ENCODE assay signal across 13 cellular contexts in genomic region chr5:62342476-62342837, GRCh38. TPM values are rescaled to one million over a fixed set of nuclear protein-coding genes. Genes with fewer than 3 reads are reported as not detected.
A peak's percentile ranks its signal among the peaks of the same experiment; 100 is the strongest.
DNase-seq lines count a peak whose midpoint lies in the region; ATAC-seq and TF ChIP-seq lines count a peak whose summit lies in the region.
"Had no signal": no experiment of that assay in that cellular context is flagged by ENCODE, and none has a peak within 500 bp of the region (broad histone marks: within the 10 kb centered on the region; RNA-seq: fewer than 3 reads in every experiment).

No MANE protein-coding gene starts in this region.

- no peak for DNase-seq in activated CD4-positive, alpha-beta T cell treated with anti-CD3 and anti-CD28 coated beads, Interleukin-2, amount 10 ng/mL, durations not matched to agents 7 days and 5 days
- DNase-seq in activated CD4-positive, alpha-beta T cell treated with anti-CD3 and anti-CD28 coated beads, Interleukin-2, amount 50 U/mL, for 48 hours, result no peak
- DNase-seq in trophoblast cell (no peak), smooth muscle cell (lab: John Stamatoyannopoulos, UW; ENCODE audit: unreplicated experiment) (no peak), ecto neural progenitor cell (ENCODE audit: low spot score) (no peak), NCI-H187 (lab: John Stamatoyannopoulos, UW) (no peak)
- DNase-seq: brain microvascular endothelial cell, DND-41, kidney glomerular epithelial cell, NCI-H2081 treated with DMSO at 0.1 percent for 48 hours had no signal

- H3K4me2 ChIP-seq in trophoblast cell (ENCODE audit: low read length) (no peak overlapping the region), smooth muscle cell (no peak overlapping the region)

- H3K27ac Mint-ChIP-seq in activated CD4-positive, alpha-beta T cell treated with anti-CD3 and anti-CD28 coated beads, Interleukin-2, amount 10 ng/mL, durations not matched to agents 7 days and 5 days, result peak overlapping the region; percentile 65

- H3K79me2 ChIP-seq in trophoblast cell (ENCODE audit: control insufficient read depth, insufficient read depth, low read length, poor library complexity), result no peaks in the 10 kb centered on the region
- H3K79me2 ChIP-seq in smooth muscle cell (ENCODE audit: low read depth), result peaks cover 92% of the 10 kb centered on the region

- H4K91ac ChIP-seq in trophoblast cell (ENCODE audit: low read depth, low read length), result no peak overlapping the region

- CTCF ChIA-PET in activated CD4-positive, alpha-beta T cell treated with anti-CD3 and anti-CD28 coated beads, Interleukin-2, amount 10 ng/mL, durations not matched to agents 7 days and 5 days (lab: Charles Lee), result interaction anchor here (0.6 to 2.1 kb wide), 3 partner anchors 10 to 436 kb away, joined by 3 to 13 read pairs (median 3); no protein-coding TSS in a partner anchor

- H4K20me1 ChIP-seq in smooth muscle cell (ENCODE audit: low read depth), result peaks cover 85% of the 10 kb centered on the region

- H3K36me3 Mint-ChIP-seq in activated CD4-positive, alpha-beta T cell treated with anti-CD3 and anti-CD28 coated beads, Interleukin-2, amount 10 ng/mL, durations not matched to agents 7 days and 5 days (ENCODE audit: low read depth), result peaks cover 26% of the 10 kb centered on the region

- H3K36me3 ChIP-seq in trophoblast cell (ENCODE audit: control insufficient read depth in 1 of 2, insufficient read depth in 2 of 2, low read length in 2 of 2), result peaks cover 0 to 2% of the 10 kb centered on the region in 2 experiments
- no peaks in the 10 kb centered on the region for H3K36me3 ChIP-seq in smooth muscle cell (ENCODE audit: low read depth)
- H3K36me3 ChIP-seq: brain microvascular endothelial cell had no signal

- H3K9me3 Mint-ChIP-seq in activated CD4-positive, alpha-beta T cell treated with anti-CD3 and anti-CD28 coated beads, Interleukin-2, amount 10 ng/mL, durations not matched to agents 7 days and 5 days, result no peaks in the 10 kb centered on the region

- H2BK5ac ChIP-seq in trophoblast cell (ENCODE audit: low read depth, low read length, poor library complexity), result no peak overlapping the region

- H4K8ac ChIP-seq in trophoblast cell (ENCODE audit: low read depth, low read length), result no peak overlapping the region

- H3K4me1 ChIP-seq in trophoblast cell (ENCODE audit: control insufficient read depth in 1 of 2, insufficient read depth in 2 of 2, low read length in 2 of 2) (no peaks in the 10 kb centered on the region), smooth muscle cell (ENCODE audit: low read depth) (no peaks in the 10 kb centered on the region)
- H3K4me1 ChIP-seq: SJSA1 had no signal

- no peak overlapping the region for H3K18ac ChIP-seq in trophoblast cell (ENCODE audit: low read length)

- H2AFZ ChIP-seq in trophoblast cell (ENCODE audit: insufficient read depth, low read length, poor library complexity) (no peak overlapping the region), smooth muscle cell (ENCODE audit: low read depth) (no peak overlapping the region)

- no peak overlapping the region for H2AK5ac ChIP-seq in trophoblast cell (ENCODE audit: low read length)

- no peak overlapping the region for H2BK120ac ChIP-seq in trophoblast cell (ENCODE audit: insufficient read depth, low read length, poor library complexity)

- no peak overlapping the region for H3K23ac ChIP-seq in trophoblast cell (ENCODE audit: low read length)

- peak overlapping the region; percentile 40 for H3K4me3 Mint-ChIP-seq in activated CD4-positive, alpha-beta T cell treated with anti-CD3 and anti-CD28 coated beads, Interleukin-2, amount 10 ng/mL, durations not matched to agents 7 days and 5 days

- ATAC-seq in GM21786 (IDR thresholded peaks at IDR 0.05; ENCODE audit: unreplicated experiment) (peak; percentile 49), HG03442 (IDR thresholded peaks at IDR 0.05; ENCODE audit: unreplicated experiment) (peak; percentile 32)

- H3K4me1 Mint-ChIP-seq in activated CD4-positive, alpha-beta T cell treated with anti-CD3 and anti-CD28 coated beads, Interleukin-2, amount 10 ng/mL, durations not matched to agents 7 days and 5 days, result peaks cover 47% of the 10 kb centered on the region

- H3K14ac ChIP-seq in trophoblast cell (ENCODE audit: low read length), result no peak overlapping the region

- H2BK12ac ChIP-seq in trophoblast cell (ENCODE audit: low read length), result no peak overlapping the region

- no peaks in the 10 kb centered on the region for H3K79me1 ChIP-seq in trophoblast cell (ENCODE audit: low read length)

- no peaks in the 10 kb centered on the region for H3K27me3 ChIP-seq in trophoblast cell (ENCODE audit: insufficient read depth, low read length)
- H3K27me3 ChIP-seq in smooth muscle cell (ENCODE audit: low read depth), result no peaks in the 10 kb centered on the region
- H3K27me3 ChIP-seq: brain microvascular endothelial cell, SJSA1 had no signal

- no peaks in the 10 kb centered on the region for H3K9me3 ChIP-seq in trophoblast cell (ENCODE audit: insufficient read depth, low read depth, low read length)
- H3K9me3 ChIP-seq in smooth muscle cell (replicated peaks; ENCODE audit: low read depth), result no peaks in the 10 kb centered on the region
- H3K9me3 ChIP-seq: SJSA1 had no signal

- POLR2A ChIA-PET in activated CD4-positive, alpha-beta T cell treated with anti-CD3 and anti-CD28 coated beads, Interleukin-2, amount 10 ng/mL, durations not matched to agents 7 days and 5 days (lab: Charles Lee), result no interaction called here

- peak overlapping the region; percentile 30 for H3K4ac ChIP-seq in trophoblast cell (ENCODE audit: low read depth, low read length)

- WGBS in trophoblast cell (ENCODE audit: extremely low coverage, insufficient coverage, insufficient read length), result no CpG with 5 or more reads among the region's 2 CpGs
- 100% methylated on average over 2 of the region's 2 CpGs for WGBS in smooth muscle cell (ENCODE audit: low lambda C conversion rate)

- no peaks in the 10 kb centered on the region for H3K27me3 Mint-ChIP-seq in activated CD4-positive, alpha-beta T cell treated with anti-CD3 and anti-CD28 coated beads, Interleukin-2, amount 10 ng/mL, durations not matched to agents 7 days and 5 days

- H3K4me3 ChIP-seq in trophoblast cell (ENCODE audit: low read depth, low read length), result no peak overlapping the region
- H3K4me3 ChIP-seq in smooth muscle cell, result no peak overlapping the region
- H3K4me3 ChIP-seq: SJSA1 had no signal

- no peaks in the 10 kb centered on the region for H3F3A ChIP-seq in smooth muscle cell (ENCODE audit: low read depth)

- H3K9ac ChIP-seq in trophoblast cell (ENCODE audit: low read length), result no peak overlapping the region
- H3K9ac ChIP-seq in smooth muscle cell (ENCODE audit: low read depth), result no peak overlapping the region

- H4K12ac ChIP-seq in trophoblast cell (ENCODE audit: low read depth, low read length), result no peak overlapping the region

- H3K27ac ChIP-seq in trophoblast cell (ENCODE audit: low read depth, low read length) (no peak overlapping the region), smooth muscle cell (ENCODE audit: low read depth) (no peak overlapping the region)
- H3K27ac ChIP-seq: brain microvascular endothelial cell, SJSA1 had no signal

- TF ChIP-seq CTCF in smooth muscle cell (IDR thresholded peaks at IDR 0.05; ENCODE audit: borderline replicate concordance, insufficient read depth, poor library complexity, severe bottlenecking), result no peak

RNA-seq across cellular contexts. Expression of gene KIF2A, which starts 36.5 kb away (rescaled TPM):
- 100 to 1,000 TPM; 151 to 204 TPM for total RNA-seq in activated CD4-positive, alpha-beta T cell treated with anti-CD3 and anti-CD28 coated beads, Interleukin-2, amount 10 ng/mL, durations not matched to agents 7 days and 5 days
- 111 and 119 TPM in 2 replicates for polyA plus RNA-seq in trophoblast cell (2013)
- 67.8 and 89.2 TPM in 2 replicates for total RNA-seq in smooth muscle cell
- polyA plus RNA-seq in smooth muscle cell, result 34.4 and 36.4 TPM in 2 replicates
